Comparison of ENCODE assay signal across 16 cellular contexts in genomic region chr22:18529416-18530145, GRCh38. TPM values are rescaled to one million over a fixed set of nuclear protein-coding genes. Genes with fewer than 3 reads are reported as not detected.
DNase-seq lines count a peak whose midpoint lies in the region; ATAC-seq and TF ChIP-seq lines count a peak whose summit lies in the region.
"Not testable (repeated sequence)": the region's sequence is repeated elsewhere in the genome, so short reads cannot be mapped to it uniquely, and the experiment has no call there.
"Had no signal": no experiment of that assay in that cellular context is flagged by ENCODE, and none has a peak within 500 bp of the region (broad histone marks: within the 10 kb centered on the region; RNA-seq: fewer than 3 reads in every experiment).

No MANE protein-coding gene starts in this region.

- ATAC-seq in GM19035 (IDR thresholded peaks at IDR 0.05; ENCODE audit: unreplicated experiment) (peak; percentile 23), GM21717 (IDR thresholded peaks at IDR 0.05; ENCODE audit: unreplicated experiment) (peak; percentile 2), HG02970 (IDR thresholded peaks at IDR 0.05; ENCODE audit: low FRiP score, unreplicated experiment) (peak; percentile 2), HG03442 (IDR thresholded peaks at IDR 0.05; ENCODE audit: unreplicated experiment) (peak; percentile 20), lung (ENCODE audit: insufficient read depth, low FRiP score) (peak; percentile 3), upper lobe of left lung (ENCODE audit: low FRiP score in 2 of 2) (peak; percentile 19 to 35)
- not testable (repeated sequence) for ATAC-seq in activated B cell treated with CpG ODN at 0.5 μM for 24 hours (ENCODE audit: low read depth)
- ATAC-seq in effector memory CD8-positive, alpha-beta T cell (replicated peaks): peak; percentile 24

- not testable (repeated sequence) for H3K36me3 Mint-ChIP-seq in activated B cell treated with CpG ODN at 0.5 μM for 24 hours (ENCODE audit: low read depth); effector memory CD8-positive, alpha-beta T cell (ENCODE audit: insufficient read depth)

- H3K27me3 ChIP-seq in lung (ENCODE audit: control insufficient read depth, insufficient read depth); upper lobe of left lung: not testable (repeated sequence)

- not testable (repeated sequence) for TF ChIP-seq POLR2A in upper lobe of left lung (IDR thresholded peaks at IDR 0.05)

- H3K27me3 Mint-ChIP-seq in activated B cell treated with CpG ODN at 0.5 μM for 24 hours; effector memory CD8-positive, alpha-beta T cell: not testable (repeated sequence)

- CTCF ChIA-PET in activated B cell treated with CpG ODN at 0.5 μM for 24 hours (lab: Charles Lee): not testable (repeated sequence)

- POLR2A ChIA-PET in activated B cell treated with CpG ODN at 0.5 μM for 24 hours (lab: Charles Lee): not testable (repeated sequence)

- H3K9me3 Mint-ChIP-seq in activated B cell treated with CpG ODN at 0.5 μM for 24 hours; effector memory CD8-positive, alpha-beta T cell: not testable (repeated sequence)

- not testable (repeated sequence) for H3K4me1 Mint-ChIP-seq in activated B cell treated with CpG ODN at 0.5 μM for 24 hours; effector memory CD8-positive, alpha-beta T cell (ENCODE audit: low read depth in 2 of 2)

- peak; percentile 19 for DNase-seq in activated B cell treated with CpG ODN at 0.5 μM for 24 hours
- peak in 1 of 3 experiments; percentile 19 for DNase-seq in effector memory CD8-positive, alpha-beta T cell
- not testable (repeated sequence) for DNase-seq in lung (ENCODE audit: low spot score)
- peak in 1 of 2 donors; percentile 80 for DNase-seq in upper lobe of left lung

- H3K4me3 Mint-ChIP-seq in activated B cell treated with CpG ODN at 0.5 μM for 24 hours: not testable (repeated sequence)
- H3K4me3 Mint-ChIP-seq in effector memory CD8-positive, alpha-beta T cell: peak overlapping the region in 1 of 2 donors; percentile 82

- TF ChIP-seq EP300 in upper lobe of left lung (IDR thresholded peaks at IDR 0.05): not testable (repeated sequence)

- not testable (repeated sequence) for TF ChIP-seq CTCF in activated B cell treated with CpG ODN at 0.5 μM for 24 hours (IDR thresholded peaks at IDR 0.05); lung (IDR thresholded peaks at IDR 0.05; ENCODE audit: control extremely low read depth, extremely low read depth); upper lobe of left lung (IDR thresholded peaks at IDR 0.05)

- intact Hi-C loops in activated B cell treated with CpG ODN at 0.5 μM for 24 hours (cut with micrococcal nuclease): not testable (repeated sequence)

- H3K4me1 ChIP-seq in lung (ENCODE audit: control insufficient read depth in 2 of 2, insufficient read depth in 2 of 2, low read length in 2 of 2); upper lobe of left lung: not testable (repeated sequence)

- not testable (repeated sequence) for H3K27ac Mint-ChIP-seq in activated B cell treated with CpG ODN at 0.5 μM for 24 hours; effector memory CD8-positive, alpha-beta T cell

- H3K36me3 ChIP-seq in lung (ENCODE audit: control insufficient read depth in 2 of 2, insufficient read depth in 2 of 2, low read length in 2 of 2); upper lobe of left lung: not testable (repeated sequence)

- 3% methylated on average over 10 of the region's 57 CpGs; no CpG with 5 or more reads in 1 of the 2 donors for WGBS in lung, 2 donors
- WGBS in upper lobe of left lung, 2 donors: no CpG with 5 or more reads among the region's 57 CpGs

- not testable (repeated sequence) for H3K9me3 ChIP-seq in lung (ENCODE audit: control insufficient read depth in 2 of 2, insufficient read depth in 1 of 2, low read length in 1 of 2); upper lobe of left lung

- H3K4me3 ChIP-seq in lung: not testable (repeated sequence)
- H3K4me3 ChIP-seq in upper lobe of left lung: peak overlapping the region in 1 of 4 donors; percentile 16

- H3K27ac ChIP-seq in lung (ENCODE audit: low read depth in 1 of 2, low read length in 1 of 2); upper lobe of left lung: not testable (repeated sequence)

RNA-seq across cellular contexts. Expression of gene TMEM191B, which starts 2.0 kb away (rescaled TPM):
- total RNA-seq in activated B cell treated with CpG ODN at 0.5 μM for 24 hours (2.5 and 3.0 TPM in 2 replicates), lung (1 to 10 TPM in 1 of 2 donors, not detected in 1; 8.1 TPM), upper lobe of left lung (1 to 10 TPM in 4 of 6 donors, not detected in 2; 3.1 to 8.4 (median 6.0) TPM)
- polyA plus RNA-seq in lung: 1 to 10 TPM; 1.3 to 1.8 TPM
- total RNA-seq: skeletal muscle tissue had no signal
- polyA plus RNA-seq: IgD-negative memory B cell had no signal

RNA-seq across cellular contexts. Expression of gene GGTLC3, which starts 11.6 kb away (rescaled TPM):
- total RNA-seq in activated B cell treated with CpG ODN at 0.5 μM for 24 hours (not detected in 2 replicates), lung (1 to 10 TPM in 1 of 2 donors, under 1 TPM in 1; 0.40 to 2.1 TPM), upper lobe of left lung (1 to 10 TPM in 5 of 6 donors, not detected in 1; 3.0 to 7.2 (median 5.2) TPM)
- 10 to 100 TPM in 1 of 2 donors, under 1 TPM in 1; 0.24 to 10.5 TPM for polyA plus RNA-seq in lung
- total RNA-seq: Caco-2, cerebellum, endodermal cell, H1, kidney epithelial cell, osteocyte, skeletal muscle tissue had no signal
- polyA plus RNA-seq: H1, IgD-negative memory B cell had no signal
